24 cellular contexts compared by ENCODE assay signal in genomic region chr2:3966470-3966869, GRCh38.
DNase-seq lines count a peak whose midpoint lies in the region; ATAC-seq and TF ChIP-seq lines count a peak whose summit lies in the region.
"Had no signal": no experiment of that assay in that cellular context is flagged by ENCODE, and none has a peak within 500 bp of the region (broad histone marks: within the 10 kb centered on the region; RNA-seq: fewer than 3 reads in every experiment).

No MANE protein-coding gene starts in this region.

- in situ Hi-C loops in IMR-90 (cut with MboI; ENCODE audit: low sequenced_read_pairs), result loop anchor here (25.0 kb wide), 1 partner anchor 1946 kb away; no protein-coding TSS in a partner anchor

- no peak overlapping the region for H3K23ac ChIP-seq in IMR-90 (ENCODE audit: low read depth, low read length)

- no peak overlapping the region for H3K27ac Mint-ChIP-seq in stimulated activated naive B cell treated with anti-CD40 and anti-IgM and Interleukin-4, amounts not matched to agents 10 μg/mL and 1 μg/mL and 100 μg/mL, for 72 hours
- H3K27ac Mint-ChIP-seq: CD14-positive monocyte; CD4-positive, alpha-beta memory T cell; CD4-positive, CD25-positive, alpha-beta regulatory T cell had no signal

- TF ChIP-seq CTCF in IMR-90 (conservative IDR thresholded peaks at IDR 0.05; ENCODE audit: low read depth, low read length) (no peak), OCI-LY7 (conservative IDR thresholded peaks at IDR 0.05; ENCODE audit: low read length) (no peak), left ventricle myocardium inferior (IDR thresholded peaks at IDR 0.05; ENCODE audit: borderline replicate concordance) (no peak), hepatocyte (IDR thresholded peaks at IDR 0.05; ENCODE audit: poor library complexity) (no peak)

- BruUV-seq in IMR-90 (replicated peaks; lab: Mats Ljungman, UMichigan), result no TSS peak
- no TSS peak for BruUV-seq in OCI-LY7 (replicated peaks; lab: Mats Ljungman, UMichigan)

- no peak overlapping the region for H2AK5ac ChIP-seq in IMR-90 (ENCODE audit: low read depth, low read length)

- H3K9ac ChIP-seq in BLaER1 (no peak overlapping the region), IMR-90 (ENCODE audit: low read depth, low read length) (no peak overlapping the region)
- H3K9ac ChIP-seq: BLaER1 treated with 17β-estradiol and CSF1 and Interleukin-3, amounts not matched to agents 10 nM and 100 nM had no signal

- peaks cover 11% of the 10 kb centered on the region for H3K4me1 ChIP-seq in BLaER1
- no peaks in the 10 kb centered on the region for H3K4me1 ChIP-seq in IMR-90 (ENCODE audit: control insufficient read depth, insufficient read depth, low read length)
- no peaks in the 10 kb centered on the region for H3K4me1 ChIP-seq in OCI-LY7 (ENCODE audit: insufficient read depth, low read length, poor library complexity, severe bottlenecking)
- no peaks in the 10 kb centered on the region for H3K4me1 ChIP-seq in left ventricle myocardium inferior
- H3K4me1 ChIP-seq in hepatocyte (ENCODE audit: insufficient read depth), result peaks cover 5% of the 10 kb centered on the region
- H3K4me1 ChIP-seq: BE2C had no signal

- no peak for TF ChIP-seq POLR2A in IMR-90 (IDR thresholded peaks at IDR 0.05; ENCODE audit: low read depth, low read length)

- H3K4me3 ChIP-seq in BLaER1, result no peak overlapping the region
- H3K4me3 ChIP-seq in IMR-90 (ENCODE audit: insufficient read depth, low read depth, low read length), result no peak overlapping the region
- H3K4me3 ChIP-seq in OCI-LY7 (ENCODE audit: low read depth, low read length, poor library complexity, severe bottlenecking), result no peak overlapping the region
- H3K4me3 ChIP-seq in left ventricle myocardium inferior, result no peak overlapping the region
- H3K4me3 ChIP-seq in hepatocyte, result no peak overlapping the region
- H3K4me3 ChIP-seq: BLaER1 treated with 17β-estradiol and CSF1 and Interleukin-3, amounts not matched to agents 10 nM and 100 nM; GM12878 had no signal

- no peak overlapping the region for H3K56ac ChIP-seq in IMR-90 (ENCODE audit: extremely low read depth, insufficient read depth, low read length)

- H4K20me1 ChIP-seq in BLaER1 (no peaks in the 10 kb centered on the region), IMR-90 (ENCODE audit: insufficient read depth, low read length) (no peaks in the 10 kb centered on the region), OCI-LY7 (ENCODE audit: insufficient read depth, low read length) (no peaks in the 10 kb centered on the region), hepatocyte (ENCODE audit: insufficient read depth, poor library complexity, severe bottlenecking) (no peaks in the 10 kb centered on the region)
- H4K20me1 ChIP-seq: BLaER1 treated with 17β-estradiol and CSF1 and Interleukin-3, amounts not matched to agents 10 nM and 100 nM had no signal

- no peak overlapping the region for H2BK5ac ChIP-seq in IMR-90 (ENCODE audit: low read depth, low read length, poor library complexity, severe bottlenecking)

- H3K9me2 ChIP-seq in OCI-LY7 (ENCODE audit: insufficient read depth, low read length) (no peaks in the 10 kb centered on the region), hepatocyte (replicated peaks; ENCODE audit: insufficient read depth) (no peaks in the 10 kb centered on the region)

- no peaks in the 10 kb centered on the region for H3K9me3 Mint-ChIP-seq in stimulated activated naive B cell treated with anti-CD40 and anti-IgM and Interleukin-4, amounts not matched to agents 10 μg/mL and 1 μg/mL and 100 μg/mL, for 72 hours

- H2AFZ ChIP-seq in IMR-90 (replicated peaks; ENCODE audit: low read length, poor library complexity), result peak overlapping the region; percentile 21
- H2AFZ ChIP-seq in OCI-LY7 (ENCODE audit: low read length), result no peak overlapping the region
- no peak overlapping the region for H2AFZ ChIP-seq in hepatocyte

- H3K9me1 ChIP-seq in IMR-90 (ENCODE audit: insufficient read depth, low read length), result no peaks in the 10 kb centered on the region

- H3K27ac ChIP-seq in BLaER1 (no peak overlapping the region), IMR-90 (ENCODE audit: insufficient read depth, low read length) (no peak overlapping the region), OCI-LY7 (ENCODE audit: low read depth, low read length, poor library complexity, severe bottlenecking) (no peak overlapping the region), left ventricle myocardium inferior (replicated peaks) (no peak overlapping the region), hepatocyte (no peak overlapping the region)
- H3K27ac ChIP-seq: BLaER1 treated with 17β-estradiol and CSF1 and Interleukin-3, amounts not matched to agents 10 nM and 100 nM had no signal

- H2BK120ac ChIP-seq in IMR-90 (ENCODE audit: low read depth, low read length), result no peak overlapping the region

- H2AK9ac ChIP-seq in IMR-90 (replicated peaks; ENCODE audit: low read depth, low read length, poor library complexity), result no peak overlapping the region

- H3K36me3 Mint-ChIP-seq in stimulated activated naive B cell treated with anti-CD40 and anti-IgM and Interleukin-4, amounts not matched to agents 10 μg/mL and 1 μg/mL and 100 μg/mL, for 72 hours, result no peaks in the 10 kb centered on the region
- H3K36me3 Mint-ChIP-seq: CD14-positive monocyte; CD4-positive, alpha-beta memory T cell; CD4-positive, CD25-positive, alpha-beta regulatory T cell; CD8-positive, alpha-beta memory T cell had no signal

- no peak overlapping the region for H4K91ac ChIP-seq in IMR-90 (ENCODE audit: insufficient read depth, low read depth, low read length)

- no peak for ATAC-seq in IMR-90 (ENCODE audit: low read depth)
- peak; percentile 29 to 45 for ATAC-seq in stimulated activated naive B cell treated with anti-CD40 and anti-IgM and Interleukin-4, amounts not matched to agents 10 μg/mL and 1 μg/mL and 100 μg/mL, for 72 hours (replicated peaks)
- ATAC-seq: GM12878 had no signal

- no peaks in the 10 kb centered on the region for H3K27me3 ChIP-seq in BLaER1
- no peaks in the 10 kb centered on the region for H3K27me3 ChIP-seq in IMR-90 (ENCODE audit: control insufficient read depth, insufficient read depth, low read length)
- peaks cover 88% of the 10 kb centered on the region for H3K27me3 ChIP-seq in left ventricle myocardium inferior (ENCODE audit: low read depth)
- no peaks in the 10 kb centered on the region for H3K27me3 ChIP-seq in hepatocyte
- H3K27me3 ChIP-seq: BE2C; BLaER1 treated with 17β-estradiol and CSF1 and Interleukin-3, amounts not matched to agents 10 nM and 100 nM had no signal

- no peak overlapping the region for H3K4me3 Mint-ChIP-seq in stimulated activated naive B cell treated with anti-CD40 and anti-IgM and Interleukin-4, amounts not matched to agents 10 μg/mL and 1 μg/mL and 100 μg/mL, for 72 hours
- H3K4me3 Mint-ChIP-seq: CD14-positive monocyte; CD4-positive, alpha-beta memory T cell; CD4-positive, CD25-positive, alpha-beta regulatory T cell; CD8-positive, alpha-beta memory T cell had no signal

- no peak overlapping the region for H2BK20ac ChIP-seq in IMR-90 (ENCODE audit: low read depth, low read length)

- no peaks in the 10 kb centered on the region for H3K4me1 Mint-ChIP-seq in stimulated activated naive B cell treated with anti-CD40 and anti-IgM and Interleukin-4, amounts not matched to agents 10 μg/mL and 1 μg/mL and 100 μg/mL, for 72 hours
- H3K4me1 Mint-ChIP-seq: CD14-positive monocyte; CD4-positive, alpha-beta memory T cell; CD4-positive, CD25-positive, alpha-beta regulatory T cell; CD8-positive, alpha-beta memory T cell had no signal

- H3K27me3 Mint-ChIP-seq in stimulated activated naive B cell treated with anti-CD40 and anti-IgM and Interleukin-4, amounts not matched to agents 10 μg/mL and 1 μg/mL and 100 μg/mL, for 72 hours, result no peaks in the 10 kb centered on the region
- H3K27me3 Mint-ChIP-seq: CD4-positive, alpha-beta memory T cell; CD4-positive, CD25-positive, alpha-beta regulatory T cell had no signal

- H3K36me3 ChIP-seq in BLaER1 (no peaks in the 10 kb centered on the region), IMR-90 (ENCODE audit: control insufficient read depth, insufficient read depth, low read length) (no peaks in the 10 kb centered on the region), OCI-LY7 (ENCODE audit: insufficient read depth, low read length) (no peaks in the 10 kb centered on the region), left ventricle myocardium inferior (no peaks in the 10 kb centered on the region), hepatocyte (replicated peaks; ENCODE audit: insufficient read depth, low read depth) (no peaks in the 10 kb centered on the region)
- H3K36me3 ChIP-seq: BE2C; BLaER1 treated with 17β-estradiol and CSF1 and Interleukin-3, amounts not matched to agents 10 nM and 100 nM had no signal

- no peak overlapping the region for H4K5ac ChIP-seq in IMR-90 (ENCODE audit: low read depth, low read length)

- H3K4me2 ChIP-seq in BLaER1 (peak overlapping the region; percentile 8), IMR-90 (ENCODE audit: low read depth, low read length) (no peak overlapping the region), OCI-LY7 (ENCODE audit: low read length) (no peak overlapping the region), hepatocyte (no peak overlapping the region)

- no peak overlapping the region for H3K18ac ChIP-seq in IMR-90 (ENCODE audit: low read depth, low read length)

- H3K9me3 ChIP-seq in BLaER1 (peaks cover 27% of the 10 kb centered on the region), IMR-90 (ENCODE audit: control insufficient read depth, insufficient read depth, low read length) (peaks cover 27% of the 10 kb centered on the region), OCI-LY7 (ENCODE audit: low read length) (no peaks in the 10 kb centered on the region), left ventricle myocardium inferior (replicated peaks) (no peaks in the 10 kb centered on the region), hepatocyte (ENCODE audit: low read depth) (no peaks in the 10 kb centered on the region)
- H3K9me3 ChIP-seq: BE2C had no signal

- no peak overlapping the region for H3K14ac ChIP-seq in IMR-90 (replicated peaks; ENCODE audit: low read depth, low read length)

- H3K79me1 ChIP-seq in IMR-90 (ENCODE audit: low read depth in 1 of 2, low read length in 2 of 2), result no peaks in the 10 kb centered on the region

- no peak for TF ChIP-seq RAD21 in IMR-90 (IDR thresholded peaks at IDR 0.05; ENCODE audit: low read length)

- dilution Hi-C loops in IMR-90 (cut with HindIII; ENCODE audit: low sequenced_read_pairs, unreplicated experiment), result no loop called here

- whole genome bisulfite sequencing in IMR-90 (ENCODE audit: extremely low coverage in 2 of 2, insufficient read length in 1 of 2), 2 experiments, result 40% methylated on average over 1 of the region's 5 CpGs; no CpG with 5 or more reads in 1 of the 2 experiments
- 94% methylated on average over 5 of the region's 5 CpGs for WGBS in hepatocyte (ENCODE audit: low lambda C conversion rate, missing lambda C conversion rate)

- DNase-seq in IMR-90 (no peak), OCI-LY7 (ENCODE audit: low spot score) (peak; percentile 12), left ventricle myocardium inferior (no peak), NCI-H510A treated with DMSO at 0.1 percent for 48 hours (lab: John Stamatoyannopoulos, UW) (no peak), hepatocyte (ENCODE audit: low spot score) (no peak)
- no peak for DNase-seq in stimulated activated naive B cell treated with anti-CD40 and anti-IgM and Interleukin-4, amounts not matched to agents 10 μg/mL and 1 μg/mL and 100 μg/mL, for 72 hours
- DNase-seq: 8988T; ACHN; BE2C; CD4-positive, alpha-beta memory T cell; CD4-positive, CD25-positive, alpha-beta regulatory T cell; CD8-positive, alpha-beta memory T cell; COR-L47; DMS 273 treated with DMSO at 0.1 percent for 48 hours; DMS153; DMS53; DMS79; DND-41; EL; GDM1 had no signal

- H3K79me2 ChIP-seq in OCI-LY7 (ENCODE audit: insufficient read depth, low read depth, low read length) (no peaks in the 10 kb centered on the region), hepatocyte (no peaks in the 10 kb centered on the region)

- CTCF ChIA-PET in IMR-90 (lab: Yijun Ruan, JAX) (no interaction called here), OCI-LY7 (lab: Charles Lee; ENCODE audit: unreplicated experiment) (no interaction called here)

- H2BK15ac ChIP-seq in IMR-90 (ENCODE audit: low read depth, low read length), result no peak overlapping the region

- H4K8ac ChIP-seq in IMR-90 (ENCODE audit: low read depth in 2 of 2, low read length in 2 of 2), result no peak overlapping the region

- intact Hi-C loops in IMR-90 (cut with micrococcal nuclease), result no loop called here
- intact Hi-C loops in OCI-LY7 (cut with micrococcal nuclease; ENCODE audit: unreplicated experiment), result no loop called here
- intact Hi-C loops in left ventricle myocardium inferior (cut with micrococcal nuclease), result no loop called here

- H3K4ac ChIP-seq in IMR-90 (ENCODE audit: low read depth, low read length), result no peak overlapping the region

- POLR2A ChIA-PET in IMR-90 (lab: Charles Lee; ENCODE audit: unreplicated experiment), result no interaction called here
- POLR2A ChIA-PET in OCI-LY7 (lab: Charles Lee), result interaction anchor here (0.6 kb wide), 1 partner anchor 140 kb away, joined by 3 read pairs; no protein-coding TSS in a partner anchor
